ENCODE assay signal across 16 cellular contexts in genomic region chr3:181569356-181569940, GRCh38.
DNase-seq lines count a peak whose midpoint lies in the region; ATAC-seq, FAIRE-seq and TF ChIP-seq lines count a peak whose summit lies in the region.
"Had no signal": no experiment of that assay in that cellular context is flagged by ENCODE, and none has a peak within 500 bp of the region (broad histone marks: within the 10 kb centered on the region; RNA-seq: fewer than 3 reads in every experiment).

No MANE protein-coding gene starts in this region.

- no peaks in the 10 kb centered on the region for H3K79me1 ChIP-seq in H1 (ENCODE audit: low read depth, low read length)

- no peak overlapping the region for H3K14ac ChIP-seq in H1 (ENCODE audit: insufficient read length)

- in situ Hi-C loops in mammary epithelial cell (cut with MboI; ENCODE audit: low sequenced_read_pairs in 2 of 2) = no loop called here

- H4K5ac ChIP-seq in H1 (ENCODE audit: insufficient read length, low read depth, low read length) = no peak overlapping the region

- H3K4me1 ChIP-seq in mammary epithelial cell (ENCODE audit: insufficient read depth, low read length) (peaks cover 23% of the 10 kb centered on the region), breast epithelium (no peaks in the 10 kb centered on the region), H1 (replicated peaks in 1 of 4; ENCODE audit: control insufficient read depth in 3 of 4, insufficient read depth in 4 of 4, low read length in 3 of 4) (no peaks in the 10 kb centered on the region; a peak in 1 of 7 replicates), heart right ventricle (no peaks in the 10 kb centered on the region)
- H3K4me1 ChIP-seq: Caco-2 had no signal

- H3K79me2 ChIP-seq in mammary epithelial cell (ENCODE audit: insufficient read depth, low read length) = no peaks in the 10 kb centered on the region
- no peaks in the 10 kb centered on the region for H3K79me2 ChIP-seq in H1 (ENCODE audit: control insufficient read depth in 1 of 2, insufficient read depth in 2 of 2, low read length in 2 of 2)

- no peak overlapping the region for H4K8ac ChIP-seq in H1 (ENCODE audit: extremely low read depth, insufficient read depth, low read length)

- H3K4me3 ChIP-seq in mammary epithelial cell (replicated peaks in 1 of 3; ENCODE audit: insufficient read depth in 1 of 3, low read depth in 2 of 3, low read length in 3 of 3) (no peak overlapping the region), breast epithelium (no peak overlapping the region), H1 (ENCODE audit: extremely low read depth in 1 of 4, insufficient read depth in 2 of 4, low read depth in 3 of 4, low read length in 4 of 4) (no peak overlapping the region), heart right ventricle (no peak overlapping the region)

- no peak for TF ChIP-seq CTCF in mammary epithelial cell (conservative IDR thresholded peaks at IDR 0.05 in 1 of 2, IDR thresholded peaks at IDR 0.05 in 1 of 2; ENCODE audit: extremely low read depth in 1 of 2, insufficient read depth in 1 of 2, low read depth in 1 of 2, low read length in 2 of 2)
- no peak for TF ChIP-seq CTCF in breast epithelium (IDR thresholded peaks at IDR 0.05)
- TF ChIP-seq CTCF in H1 (IDR thresholded peaks at IDR 0.05; ENCODE audit: control extremely low read depth in 1 of 3, insufficient read depth in 1 of 3, low read depth in 1 of 3, low read length in 3 of 3) = no peak
- no peak for TF ChIP-seq CTCF in GM10266 (IDR thresholded peaks at IDR 0.05; ENCODE audit: control insufficient read depth, insufficient read depth, low read depth, missing control alignments)
- no peak for TF ChIP-seq CTCF in heart right ventricle (IDR thresholded peaks at IDR 0.05)

- H3K36me3 ChIP-seq in mammary epithelial cell (ENCODE audit: insufficient read depth, low read length) (no peaks in the 10 kb centered on the region), breast epithelium (no peaks in the 10 kb centered on the region), H1 (ENCODE audit: control insufficient read depth in 2 of 4, insufficient read depth in 4 of 4, low read length in 3 of 4) (no peaks in the 10 kb centered on the region), heart right ventricle (no peaks in the 10 kb centered on the region)

- H3K4me2 ChIP-seq in mammary epithelial cell (ENCODE audit: insufficient read depth, low read depth, low read length) (peak overlapping the region; percentile 83), H1 (ENCODE audit: insufficient read depth in 1 of 2, low read depth in 2 of 2, low read length in 2 of 2) (no peak overlapping the region)

- TF ChIP-seq POLR2A in breast epithelium (IDR thresholded peaks at IDR 0.05) (no peak), H1 (IDR thresholded peaks at IDR 0.05; ENCODE audit: control extremely low read depth in 1 of 2, low read depth in 2 of 2, low read length in 2 of 2) (no peak)

- H2AK5ac ChIP-seq in H1 (ENCODE audit: low read depth, low read length) = no peak overlapping the region

- no TSS peak for BruUV-seq in mammary epithelial cell (replicated peaks; lab: Mats Ljungman, UMichigan)

- no peak overlapping the region for H2BK120ac ChIP-seq in H1 (replicated peaks; ENCODE audit: low read depth, low read length)

- H3K56ac ChIP-seq in H1 (replicated peaks; ENCODE audit: insufficient read length, low read depth, low read length) = no peak overlapping the region

- H4K20me1 ChIP-seq in mammary epithelial cell (ENCODE audit: insufficient read depth, low read length) = no peaks in the 10 kb centered on the region
- no peaks in the 10 kb centered on the region for H4K20me1 ChIP-seq in H1 (replicated peaks in 1 of 2; ENCODE audit: control insufficient read depth in 1 of 2, insufficient read depth in 2 of 2, low read length in 2 of 2)

- H2BK20ac ChIP-seq in H1 (ENCODE audit: low read length) = no peak overlapping the region

- no peak overlapping the region for H3K9ac ChIP-seq in mammary epithelial cell (ENCODE audit: insufficient read depth, low read length)
- no peak overlapping the region for H3K9ac ChIP-seq in H1 (replicated peaks in 1 of 4; ENCODE audit: extremely low read depth in 1 of 4, low read depth in 3 of 4, low read length in 3 of 4)

- H3K23ac ChIP-seq in H1 (ENCODE audit: insufficient read length) = no peak overlapping the region

- TF ChIP-seq RAD21 in H1 (IDR thresholded peaks at IDR 0.05 in 1 of 2, conservative IDR thresholded peaks at IDR 0.05 in 1 of 2; ENCODE audit: low read depth in 2 of 2, low read length in 2 of 2) = no peak

- 57% methylated on average over 3 of the region's 3 CpGs for WGBS in mammary epithelial cell (ENCODE audit: low coverage, missing lambda C conversion rate)
- WGBS in H1 (ENCODE audit: extremely low coverage in 1 of 2, insufficient coverage in 1 of 2, insufficient read length in 1 of 2, insufficient replicate concordance in 2 of 2, low coverage in 1 of 2, low lambda C conversion rate in 2 of 2, missing lambda C conversion rate in 1 of 2), 2 experiments = 86% methylated on average over 3 of the region's 3 CpGs; no CpG with 5 or more reads in 1 of the 2 experiments
- 73 to 80% methylated on average over 3 of the region's 3 CpGs for WGBS in heart right ventricle, 2 donors

- intact Hi-C loops in mammary epithelial cell (cut with micrococcal nuclease) (loop anchor here (10.0 kb wide), 3 partner anchors 245 to 1115 kb away; no protein-coding TSS in a partner anchor), breast epithelium (cut with DNase I; ENCODE audit: low total_unique reads) (no loop called here), heart right ventricle (cut with DNase I) (no loop called here)

- no peak for TF ChIP-seq EP300 in H1 (IDR thresholded peaks at IDR 0.05; ENCODE audit: borderline replicate concordance in 1 of 2, low read depth in 2 of 2, low read length in 2 of 2)

- H3K27ac ChIP-seq in mammary epithelial cell (ENCODE audit: insufficient read depth, low read depth, low read length) (peak overlapping the region; percentile 70), breast epithelium (no peak overlapping the region), H1 (ENCODE audit: low read depth, low read length) (no peak overlapping the region), layer of hippocampus (ENCODE audit: low read depth, low read length) (peak overlapping the region; percentile 33), temporal lobe (ENCODE audit: low read depth, low read length) (peak overlapping the region; percentile 2), heart right ventricle (no peak overlapping the region)
- H3K27ac ChIP-seq: 22Rv1 had no signal

- H3K9me3 ChIP-seq in mammary epithelial cell (replicated peaks; ENCODE audit: insufficient read depth, low read length) = no peaks in the 10 kb centered on the region
- no peaks in the 10 kb centered on the region for H3K9me3 ChIP-seq in breast epithelium
- H3K9me3 ChIP-seq in H1 (ENCODE audit: insufficient read depth in 2 of 2, low read depth in 1 of 2, low read length in 1 of 2) = no peaks in the 10 kb centered on the region
- H3K9me3 ChIP-seq in heart right ventricle = no peaks in the 10 kb centered on the region
- H3K9me3 ChIP-seq: Caco-2 had no signal

- H2BK15ac ChIP-seq in H1 (ENCODE audit: low read length) = no peak overlapping the region

- peak; percentile 28 for FAIRE-seq in H1 (lab: Jason Lieb, UNC)
- FAIRE-seq: H54, HepG2, HTR-8/SVneo had no signal

- no peak overlapping the region for H2BK12ac ChIP-seq in H1 (ENCODE audit: low read depth, low read length)

- H3K23me2 ChIP-seq in H1 (ENCODE audit: low read depth, low read length) = no peaks in the 10 kb centered on the region

- H3K18ac ChIP-seq in H1 (ENCODE audit: extremely low read depth, low read length) = no peak overlapping the region

- H3K4ac ChIP-seq in H1 (replicated peaks; ENCODE audit: insufficient read length, low read depth, low read length) = no peak overlapping the region

- H4K91ac ChIP-seq in H1 (replicated peaks; ENCODE audit: insufficient read length, low read length) = no peak overlapping the region

- H2AFZ ChIP-seq in mammary epithelial cell (ENCODE audit: low read depth, low read length) (peak overlapping the region; percentile 67), H1 (ENCODE audit: low read length) (no peak overlapping the region)

- POLR2A ChIA-PET in H1 (lab: Charles Lee; ENCODE audit: partially characterized antibody) = no interaction called here

- H3K27me3 ChIP-seq in mammary epithelial cell (ENCODE audit: insufficient read depth, low read length) (no peaks in the 10 kb centered on the region), breast epithelium (no peaks in the 10 kb centered on the region), H1 (replicated peaks in 1 of 4; ENCODE audit: control insufficient read depth in 3 of 4, extremely low read depth in 1 of 4, insufficient read depth in 3 of 4, low read length in 3 of 4) (no peaks in the 10 kb centered on the region), layer of hippocampus (ENCODE audit: control insufficient read depth, insufficient read depth, low read length) (no peaks in the 10 kb centered on the region), heart right ventricle (no peaks in the 10 kb centered on the region)

- dilution Hi-C loops in mammary epithelial cell (cut with HindIII; ENCODE audit: low sequenced_read_pairs) = no loop called here

- no peak overlapping the region for H2BK5ac ChIP-seq in H1 (ENCODE audit: low read depth, low read length)

- CTCF ChIA-PET in mammary epithelial cell (lab: Charles Lee; ENCODE audit: low non-redundant PET) (no interaction called here), H1 (lab: Charles Lee; ENCODE audit: partially characterized antibody) (no interaction called here)

- no peak for ATAC-seq in heart right ventricle
- ATAC-seq: HepG2 had no signal

- DNase-seq in mammary epithelial cell (no peak), breast epithelium (ENCODE audit: low spot score in 2 of 2) (no peak), H1 (ENCODE audit: low read depth in 1 of 2, low spot score in 2 of 2) (no peak), GM10266 (ENCODE audit: extremely low spot score) (no peak), T-helper 9 cell (no peak), heart right ventricle (no peak)
- DNase-seq: Caco-2; CD8-positive, alpha-beta memory T cell; GF-D8; HFFc6 had no signal

TF ChIP-seq in H1, 55 proteins besides CTCF, POLR2A, EP300 and RAD21 (continues in another document):
- TF ChIP-seq JUND (IDR thresholded peaks at IDR 0.05; ENCODE audit: low read length) (no peak), KDM4A (IDR thresholded peaks at IDR 0.05; ENCODE audit: low read depth, low read length, severe bottlenecking) (no peak), CBX8 (IDR thresholded peaks at IDR 0.05; ENCODE audit: borderline replicate concordance, low read depth, low read length) (no peak), BCL11A (IDR thresholded peaks at IDR 0.05; ENCODE audit: low read depth in 2 of 2, low read length in 2 of 2) (no peak), BRCA1 (IDR thresholded peaks at IDR 0.05; ENCODE audit: low read depth, low read length) (no peak), CBX5 (IDR thresholded peaks at IDR 0.05; ENCODE audit: low read depth, low read length) (no peak), ZNF274 (IDR thresholded peaks at IDR 0.05; ENCODE audit: borderline replicate concordance, extremely low read depth, low read length) (no peak), FOSL1 (IDR thresholded peaks at IDR 0.05; ENCODE audit: insufficient read depth, low read depth, low read length) (no peak)

Comparison
In these comparisons a context has a peak if more than half of its experiments do, and no peak if none do; other contexts are left out.
1. H3K27ac ChIP-seq: peak in mammary epithelial cell (single experiment), layer of hippocampus (single experiment) and temporal lobe (single experiment); none in breast epithelium (0 of 2), H1 (single experiment) and heart right ventricle (0 of 10).